Comparison of ENCODE assay signal across 8 cellular contexts in the genomic region with DNA sequence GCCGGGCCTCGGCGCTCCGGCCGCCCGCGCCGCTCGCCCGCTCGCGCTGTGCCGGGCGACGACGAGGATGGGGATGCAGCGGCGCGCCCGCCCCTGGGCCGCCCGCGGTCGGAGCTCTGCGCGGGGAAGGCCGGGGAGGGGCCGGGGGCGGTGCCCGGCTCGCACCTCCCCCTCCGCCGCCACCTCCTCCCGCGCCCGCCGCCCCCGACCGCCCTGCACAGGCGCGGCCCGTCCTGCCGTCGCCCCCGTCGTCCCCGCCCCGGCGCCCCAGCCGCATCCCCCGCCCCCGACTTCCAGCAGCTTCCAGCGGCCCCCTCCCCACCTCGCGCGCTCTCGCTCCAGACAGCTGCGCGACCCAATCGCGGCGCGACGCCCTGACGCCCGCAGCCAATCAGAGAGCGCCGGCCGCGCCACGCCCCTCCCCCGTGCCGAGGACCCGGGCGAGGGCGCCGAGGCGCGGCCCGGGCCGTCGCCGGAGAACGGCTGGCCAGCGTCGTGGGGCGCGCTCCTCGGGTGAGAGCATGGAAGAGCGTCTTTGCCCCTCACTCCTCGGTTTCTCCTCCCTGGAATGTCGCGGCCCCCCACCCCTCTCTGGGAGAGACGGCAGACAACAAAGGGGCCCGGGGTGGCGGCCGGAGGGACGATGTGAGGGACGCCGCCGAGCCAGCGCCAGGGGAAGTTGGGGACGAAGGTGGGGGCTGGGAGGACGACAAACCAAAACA. TPM values are rescaled to one million over a fixed set of nuclear protein-coding genes. Genes with fewer than 3 reads are reported as not detected.
DNase-seq lines count a peak whose midpoint lies in the region; ATAC-seq and TF ChIP-seq lines count a peak whose summit lies in the region.

A gene with protein sequence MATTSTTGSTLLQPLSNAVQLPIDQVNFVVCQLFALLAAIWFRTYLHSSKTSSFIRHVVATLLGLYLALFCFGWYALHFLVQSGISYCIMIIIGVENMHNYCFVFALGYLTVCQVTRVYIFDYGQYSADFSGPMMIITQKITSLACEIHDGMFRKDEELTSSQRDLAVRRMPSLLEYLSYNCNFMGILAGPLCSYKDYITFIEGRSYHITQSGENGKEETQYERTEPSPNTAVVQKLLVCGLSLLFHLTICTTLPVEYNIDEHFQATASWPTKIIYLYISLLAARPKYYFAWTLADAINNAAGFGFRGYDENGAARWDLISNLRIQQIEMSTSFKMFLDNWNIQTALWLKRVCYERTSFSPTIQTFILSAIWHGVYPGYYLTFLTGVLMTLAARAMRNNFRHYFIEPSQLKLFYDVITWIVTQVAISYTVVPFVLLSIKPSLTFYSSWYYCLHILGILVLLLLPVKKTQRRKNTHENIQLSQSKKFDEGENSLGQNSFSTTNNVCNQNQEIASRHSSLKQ (minus strand): TSS at position 69 of the 722 bp plus-strand sequence. CDS start 70 bp downstream, outside the sequence.

- H3K36me3 Mint-ChIP-seq in chondrocyte (ENCODE audit: low read depth) = no peaks in the 10 kb centered on the region

- no peaks in the 10 kb centered on the region for H3K27me3 Mint-ChIP-seq in chondrocyte (ENCODE audit: low read depth)

- DNase-seq in NCI-H2227 treated with DMSO at 0.1 percent for 48 hours (lab: John Stamatoyannopoulos, UW) = peak; percentile 93
- peak; percentile 58 to 66 for DNase-seq in activated CD4-positive, alpha-beta T cell treated with anti-CD3 and anti-CD28 coated beads for 24 hours (ENCODE audit: low read depth in 2 of 2)
- peak; percentile 96 for DNase-seq in chondrocyte (ENCODE audit: low spot score)
- DNase-seq in kidney glomerular epithelial cell (lab: John Stamatoyannopoulos, UW) = peak; percentile 81
- DNase-seq in stimulated activated CD4-positive, alpha-beta T cell treated with anti-CD3 and anti-CD28 coated beads, Interleukin-15, amount 100 ng/mL, for 1 hour (ENCODE audit: low read depth in 1 of 2, low spot score in 1 of 2) = peak; percentile 46 to 63

- H3K9me3 Mint-ChIP-seq in chondrocyte (ENCODE audit: low read depth) = no peaks in the 10 kb centered on the region

- H3K36me3 ChIP-seq in ACC112 (ENCODE audit: insufficient read depth, low read length) = no peaks in the 10 kb centered on the region

- peak within 1 kb of the TSS; percentile 92 for H3K4me3 ChIP-seq in ACC112 (ENCODE audit: low read depth, low read length)

- H3K27ac ChIP-seq in ACC112 (ENCODE audit: low read depth, low read length) = peak within 1 kb of the TSS; percentile 57

- peak; percentile 10 for TF ChIP-seq CTCF in chondrocyte (IDR thresholded peaks at IDR 0.05)

- peak within 1 kb of the TSS; percentile 66 for H3K27ac Mint-ChIP-seq in chondrocyte (ENCODE audit: unreplicated experiment)

- peaks cover 28% of the 10 kb centered on the region for H3K4me1 ChIP-seq in ACC112 (ENCODE audit: control insufficient read depth, insufficient read depth, low read length, unreplicated experiment)

- H3K27me3 ChIP-seq in ACC112 (ENCODE audit: insufficient read depth, low read length) = no peaks in the 10 kb centered on the region

- H3K4me1 Mint-ChIP-seq in chondrocyte (ENCODE audit: low read depth) = peaks cover 37% of the 10 kb centered on the region

- peak within 1 kb of the TSS; percentile 90 for H3K4me3 Mint-ChIP-seq in chondrocyte (ENCODE audit: unreplicated experiment)

- peak; percentile 89 for ATAC-seq in GM18868 (IDR thresholded peaks at IDR 0.05; ENCODE audit: unreplicated experiment)
- peak; percentile 93 for ATAC-seq in HG03103 (IDR thresholded peaks at IDR 0.05; ENCODE audit: low read depth, unreplicated experiment)

- H3K79me2 ChIP-seq in ACC112 (ENCODE audit: control insufficient read depth, insufficient read depth, low read length, unreplicated experiment) = peaks cover 46% of the 10 kb centered on the region

- peak within 1 kb of the TSS; percentile 53 for H2AFZ ChIP-seq in ACC112 (ENCODE audit: low read length, unreplicated experiment)

RNA-seq across cellular contexts. Expression of the gene that starts here (rescaled TPM):
- total RNA-seq in chondrocyte = 34.4 to 40.2 TPM (median 35.6 TPM) in 3 replicates

Comparison
In these comparisons a context has a peak if more than half of its experiments do, and no peak if none do; other contexts are left out.
1. Peak in every context shown above with its lines: DNase-seq, ATAC-seq, H3K4me3 ChIP-seq and H3K27ac ChIP-seq.